In genomic region chr6:15340105-15340601, GRCh38 we compare ENCODE assay signal across 15 cellular contexts.
DNase-seq lines count a peak whose midpoint lies in the region; ATAC-seq, FAIRE-seq and TF ChIP-seq lines count a peak whose summit lies in the region.
"Had no signal": no experiment of that assay in that cellular context is flagged by ENCODE, and none has a peak within 500 bp of the region (broad histone marks: within the 10 kb centered on the region; RNA-seq: fewer than 3 reads in every experiment).

No MANE protein-coding gene starts in this region.

- H3K27me3 Mint-ChIP-seq in CD8-positive, alpha-beta T cell (ENCODE audit: low read depth) = no peaks in the 10 kb centered on the region

- no peaks in the 10 kb centered on the region for H3K27me3 ChIP-seq in BLaER1 treated with 17β-estradiol and CSF1 and Interleukin-3, amounts not matched to agents 10 nM and 100 nM
- no peaks in the 10 kb centered on the region for H3K27me3 ChIP-seq in CD8-positive, alpha-beta T cell (ENCODE audit: insufficient read depth, low read length)
- H3K27me3 ChIP-seq in SJSA1 (replicated peaks) (no peaks in the 10 kb centered on the region), adrenal gland (no peaks in the 10 kb centered on the region)
- H3K27me3 ChIP-seq: breast epithelium had no signal

- peaks cover 83 to 99% (median 95%) of the 10 kb centered on the region in 11 experiments for H4K20me1 ChIP-seq in BLaER1 treated with 17β-estradiol and CSF1 and Interleukin-3, amounts not matched to agents 10 nM and 100 nM

- no peaks in the 10 kb centered on the region for H3K36me3 Mint-ChIP-seq in CD8-positive, alpha-beta T cell

- FAIRE-seq in H54 (lab: Jason Lieb, UNC) = no peak

- POLR2A ChIA-PET in CD8-positive, alpha-beta T cell (lab: Charles Lee) = interaction anchor here (0.7 kb wide), 1 partner anchor 29 kb away, joined by 3 read pairs; no protein-coding TSS in a partner anchor

- TF ChIP-seq POLR2A in adrenal gland (IDR thresholded peaks at IDR 0.05) = no peak
- no peak for TF ChIP-seq POLR2A in H54 (IDR thresholded peaks at IDR 0.05; ENCODE audit: low read depth, low read length)

- DNase-seq in CD8-positive, alpha-beta T cell = no peak
- DNase-seq in SJSA1 (ENCODE audit: low read depth in 1 of 2, low spot score in 2 of 2) (no peak), epithelial cell of prostate (ENCODE audit: low read depth, low spot score) (no peak), adrenal gland (no peak), H54 (ENCODE audit: insufficient read length, low spot score) (no peak), NCI-H1048 (lab: John Stamatoyannopoulos, UW) (no peak)
- DNase-seq: AML-193, Kasumi-1, NCI-H1436, trophoblast cell had no signal

- peak overlapping the region; percentile 64 for H3K4me3 Mint-ChIP-seq in CD8-positive, alpha-beta T cell

- H3K4me1 Mint-ChIP-seq in CD8-positive, alpha-beta T cell (ENCODE audit: low read depth) = peaks cover 89% of the 10 kb centered on the region

- peak overlapping the region in 9 of 11 experiments; percentile 22 to 57 (median 48); a peak in 14 of 22 replicates for H3K27ac ChIP-seq in BLaER1 treated with 17β-estradiol and CSF1 and Interleukin-3, amounts not matched to agents 10 nM and 100 nM
- H3K27ac ChIP-seq in CD8-positive, alpha-beta T cell (ENCODE audit: low read depth, low read length) = no peak overlapping the region
- H3K27ac ChIP-seq in SJSA1 (0 out of 2 replicates have a peak overlapping the region, but pooled peaks have one; percentile 23), epithelial cell of prostate (peak overlapping the region; percentile 24), adrenal gland (no peak overlapping the region)
- H3K27ac ChIP-seq: breast epithelium had no signal

- ATAC-seq in CD8-positive, alpha-beta T cell = no peak
- ATAC-seq in HG02852 (IDR thresholded peaks at IDR 0.05; ENCODE audit: unreplicated experiment) = no peak

- H3K4me2 ChIP-seq in BLaER1 treated with 17β-estradiol and CSF1 and Interleukin-3, amounts not matched to agents 10 nM and 100 nM = peak overlapping the region; percentile 56 to 87 (median 76)

- peak overlapping the region; percentile 81 for H3K27ac Mint-ChIP-seq in CD8-positive, alpha-beta T cell

- H3K9me3 Mint-ChIP-seq in CD8-positive, alpha-beta T cell = no peaks in the 10 kb centered on the region
- H3K9me3 Mint-ChIP-seq: activated naive CD4-positive, alpha-beta T cell treated with anti-CD3 and anti-CD28 coated beads, Interleukin-2, amount 50 U/mL, for 72 hours had no signal

- 92 to 95% (median 95%) methylated on average over 3 of the region's 3 CpGs for WGBS in adrenal gland, 4 donors

- no peak overlapping the region for H3K4me3 ChIP-seq in BLaER1 treated with 17β-estradiol and CSF1 and Interleukin-3, amounts not matched to agents 10 nM and 100 nM
- H3K4me3 ChIP-seq in CD8-positive, alpha-beta T cell (ENCODE audit: low read depth, low read length) = no peak overlapping the region
- H3K4me3 ChIP-seq in SJSA1 (no peak overlapping the region), adrenal gland (no peak overlapping the region)
- H3K4me3 ChIP-seq: breast epithelium, skin epidermis had no signal

- intact Hi-C loops in CD8-positive, alpha-beta T cell (cut with DNase I, micrococcal nuclease) = no loop called here
- intact Hi-C loops in adrenal gland (cut with DNase I) = no loop called here

- H3K36me3 ChIP-seq in BLaER1 treated with 17β-estradiol and CSF1 and Interleukin-3, amounts not matched to agents 10 nM and 100 nM = peaks cover 0 to 5% (median 0%) of the 10 kb centered on the region in 11 experiments; a peak in 1 of 22 replicates
- no peaks in the 10 kb centered on the region for H3K36me3 ChIP-seq in CD8-positive, alpha-beta T cell (ENCODE audit: insufficient read depth, low read length)
- H3K36me3 ChIP-seq in SJSA1 (no peaks in the 10 kb centered on the region), adrenal gland (replicated peaks in 1 of 2) (no peaks in the 10 kb centered on the region)
- H3K36me3 ChIP-seq: breast epithelium had no signal

- TF ChIP-seq CTCF in CD8-positive, alpha-beta T cell (IDR thresholded peaks at IDR 0.05) = no peak
- TF ChIP-seq CTCF in adrenal gland (IDR thresholded peaks at IDR 0.05) = no peak

- H3K9me3 ChIP-seq in BLaER1 treated with 17β-estradiol and CSF1 and Interleukin-3, amounts not matched to agents 10 nM and 100 nM (replicated peaks in 1 of 11) = no peaks in the 10 kb centered on the region
- H3K9me3 ChIP-seq in CD8-positive, alpha-beta T cell (ENCODE audit: low read length) = no peaks in the 10 kb centered on the region
- H3K9me3 ChIP-seq in SJSA1 (replicated peaks) = no peaks in the 10 kb centered on the region
- no peaks in the 10 kb centered on the region for H3K9me3 ChIP-seq in adrenal gland (replicated peaks in 1 of 3)
- H3K9me3 ChIP-seq: breast epithelium had no signal

- CTCF ChIA-PET in CD8-positive, alpha-beta T cell (lab: Charles Lee) = no interaction called here

- peak overlapping the region in 1 of 11 experiments; percentile 45; a peak in 1 of 22 replicates for H3K9ac ChIP-seq in BLaER1 treated with 17β-estradiol and CSF1 and Interleukin-3, amounts not matched to agents 10 nM and 100 nM

- peaks cover 80 to 99% (median 90%) of the 10 kb centered on the region in 10 experiments for H3K4me1 ChIP-seq in BLaER1 treated with 17β-estradiol and CSF1 and Interleukin-3, amounts not matched to agents 10 nM and 100 nM
- peaks cover 69% of the 10 kb centered on the region for H3K4me1 ChIP-seq in CD8-positive, alpha-beta T cell (ENCODE audit: insufficient read depth, low read length)
- H3K4me1 ChIP-seq in SJSA1 (replicated peaks) (peaks cover 25% of the 10 kb centered on the region), adrenal gland (replicated peaks in 1 of 2) (peaks cover 22 to 30% of the 10 kb centered on the region in 2 donors)
- H3K4me1 ChIP-seq: breast epithelium had no signal

Comparison
In these comparisons a context has a peak if more than half of its experiments do, and no peak if none do; other contexts are left out.
1. H3K27ac ChIP-seq: peak in BLaER1 treated with 17β-estradiol and CSF1 and Interleukin-3, amounts not matched to agents 10 nM and 100 nM (9 of 11), SJSA1 (single experiment) and epithelial cell of prostate (single experiment); none in CD8-positive, alpha-beta T cell (single experiment) and adrenal gland (0 of 5).